In genomic region chr16:6884002-6884401, GRCh38 we compare ENCODE assay signal across 17 cellular contexts.
"Had no signal": no experiment of that assay in that cellular context is flagged by ENCODE, and none has a peak within 500 bp of the region (broad histone marks: within the 10 kb centered on the region; RNA-seq: fewer than 3 reads in every experiment).

No MANE protein-coding gene starts in this region.

- H3K4me3 Mint-ChIP-seq: activated CD4-positive, alpha-beta memory T cell treated with anti-CD3 and anti-CD28 coated beads, Interleukin-2, amount 10 ng/mL, durations not matched to agents 7 days and 5 days; activated CD4-positive, alpha-beta T cell treated with anti-CD3 and anti-CD28 coated beads for 36 hours; activated T-cell treated with anti-CD3 and anti-CD28 coated beads, Interleukin-2, amount 50 U/mL, for 72 hours; memory B cell; nephron; T-cell had no signal

- H3K9me3 Mint-ChIP-seq: nephron had no signal

- H3K27ac Mint-ChIP-seq: activated CD4-positive, alpha-beta memory T cell treated with anti-CD3 and anti-CD28 coated beads, Interleukin-2, amount 10 ng/mL, durations not matched to agents 7 days and 5 days; activated CD4-positive, alpha-beta T cell treated with anti-CD3 and anti-CD28 coated beads for 36 hours; activated T-cell treated with anti-CD3 and anti-CD28 coated beads, Interleukin-2, amount 50 U/mL, for 72 hours; memory B cell; nephron; T-cell had no signal

- H3K4me3 ChIP-seq: colonic mucosa, gastroesophageal sphincter, left ventricle myocardium inferior, pancreas, right atrium auricular region, skin epidermis, stomach, vagina had no signal

- H3K36me3 ChIP-seq: colonic mucosa, gastroesophageal sphincter, left ventricle myocardium inferior, pancreas, right atrium auricular region, stomach, vagina had no signal

- H3K4me1 Mint-ChIP-seq: activated CD4-positive, alpha-beta memory T cell treated with anti-CD3 and anti-CD28 coated beads, Interleukin-2, amount 10 ng/mL, durations not matched to agents 7 days and 5 days; activated CD4-positive, alpha-beta T cell treated with anti-CD3 and anti-CD28 coated beads for 36 hours; memory B cell; T-cell had no signal

- H3K9me3 ChIP-seq: colonic mucosa, gastroesophageal sphincter, left ventricle myocardium inferior, pancreas, right atrium auricular region, stomach, vagina had no signal

- H3K27ac ChIP-seq: colonic mucosa, gastroesophageal sphincter, left ventricle myocardium inferior, pancreas, right atrium auricular region, skin epidermis, stomach, vagina, VCaP had no signal

- H3K36me3 Mint-ChIP-seq: memory B cell, T-cell had no signal

- DNase-seq: activated CD4-positive, alpha-beta memory T cell treated with anti-CD3 and anti-CD28 coated beads, Interleukin-2, amount 10 ng/mL, durations not matched to agents 7 days and 5 days; activated CD4-positive, alpha-beta T cell treated with anti-CD3 and anti-CD28 coated beads for 36 hours; activated T-cell treated with anti-CD3 and anti-CD28 coated beads, Interleukin-2, amount 50 U/mL, for 72 hours; colonic mucosa; effector CD4-positive, alpha-beta T cell; left ventricle myocardium inferior; pancreas; stomach; T-cell; T1000 had no signal

- H3K4me1 ChIP-seq: colonic mucosa, gastroesophageal sphincter, left ventricle myocardium inferior, pancreas, right atrium auricular region, stomach, vagina had no signal

- H3K27me3 ChIP-seq: colonic mucosa, pancreas, right atrium auricular region, stomach, vagina had no signal

- ATAC-seq: activated CD4-positive, alpha-beta T cell treated with anti-CD3 and anti-CD28 coated beads for 36 hours; activated T-cell treated with anti-CD3 and anti-CD28 coated beads, Interleukin-2, amount 50 U/mL, for 72 hours; gastroesophageal sphincter; pancreas; T-cell had no signal

- H3K27me3 Mint-ChIP-seq: activated CD4-positive, alpha-beta memory T cell treated with anti-CD3 and anti-CD28 coated beads, Interleukin-2, amount 10 ng/mL, durations not matched to agents 7 days and 5 days; activated CD4-positive, alpha-beta T cell treated with anti-CD3 and anti-CD28 coated beads for 36 hours; memory B cell; T-cell had no signal
